In genomic region chr18:76565238-76566173, GRCh38 we compare ENCODE assay signal across 8 cellular contexts.
DNase-seq lines count a peak whose midpoint lies in the region; ATAC-seq and TF ChIP-seq lines count a peak whose summit lies in the region.

No MANE protein-coding gene starts in this region.

- no peaks in the 10 kb centered on the region for H3K36me3 ChIP-seq in ACC112 (ENCODE audit: insufficient read depth, low read length)
- no peaks in the 10 kb centered on the region for H3K36me3 ChIP-seq in SJSA1

- no peaks in the 10 kb centered on the region for H3K79me2 ChIP-seq in ACC112 (ENCODE audit: control insufficient read depth, insufficient read depth, low read length, unreplicated experiment)

- H3K4me3 ChIP-seq in ACC112 (ENCODE audit: low read depth, low read length) (peak overlapping the region; percentile 80), SJSA1 (peak overlapping the region; percentile 16), fibroblast of pulmonary artery (replicated peaks; ENCODE audit: low read depth, low read length) (peak overlapping the region; percentile 43)

- H3K27ac ChIP-seq in ACC112 (ENCODE audit: low read depth, low read length), result peak overlapping the region; percentile 91
- peak overlapping the region; percentile 50 for H3K27ac ChIP-seq in SJSA1

- ATAC-seq in HG02870 (IDR thresholded peaks at IDR 0.05; ENCODE audit: unreplicated experiment), result no peak
- ATAC-seq in HG03565 (IDR thresholded peaks at IDR 0.05; ENCODE audit: unreplicated experiment), result no peak

- no peaks in the 10 kb centered on the region for H3K27me3 ChIP-seq in ACC112 (ENCODE audit: insufficient read depth, low read length)
- H3K27me3 ChIP-seq in SJSA1 (replicated peaks), result no peaks in the 10 kb centered on the region

- peak overlapping the region; percentile 19 for H2AFZ ChIP-seq in ACC112 (ENCODE audit: low read length, unreplicated experiment)

- H3K4me1 ChIP-seq in ACC112 (ENCODE audit: control insufficient read depth, insufficient read depth, low read length, unreplicated experiment) (peaks cover 18% of the 10 kb centered on the region), SJSA1 (replicated peaks) (peaks cover 20% of the 10 kb centered on the region)

- no peak for TF ChIP-seq CTCF in fibroblast of pulmonary artery (IDR thresholded peaks at IDR 0.05; ENCODE audit: low read length, missing control alignments)

- H3K9me3 ChIP-seq in SJSA1 (replicated peaks), result no peaks in the 10 kb centered on the region; the same call in 1 of the 2 replicates

- DNase-seq in HuH-7 (ENCODE audit: low spot score) (peak; percentile 89), SJSA1 (ENCODE audit: low read depth in 1 of 2, low spot score in 2 of 2) (peak; percentile 66 to 78), fibroblast of pulmonary artery (ENCODE audit: low read depth) (peak; percentile 92), myocyte (ENCODE audit: low read depth) (peak; percentile 87), GM19240 (ENCODE audit: insufficient read length, low spot score) (no peak)

Comparison
In these comparisons a context has a peak if more than half of its experiments do, and no peak if none do; other contexts are left out.
1. H3K4me3 ChIP-seq: peak in every context shown above with its lines; median percentile 80 in ACC112; 43 in fibroblast of pulmonary artery; 16 in SJSA1.